11 cellular contexts compared by ENCODE assay signal in genomic region chr1:155009221-155009711, GRCh38. TPM values are rescaled to one million over a fixed set of nuclear protein-coding genes. Genes with fewer than 3 reads are reported as not detected.
DNase-seq lines count a peak whose midpoint lies in the region; ATAC-seq and TF ChIP-seq lines count a peak whose summit lies in the region.
"Had no signal": no experiment of that assay in that cellular context is flagged by ENCODE, and none has a peak within 500 bp of the region (broad histone marks: within the 10 kb centered on the region; RNA-seq: fewer than 3 reads in every experiment).

No MANE protein-coding gene starts in this region.

- no peak for TF ChIP-seq CTCF in gastrocnemius medialis (IDR thresholded peaks at IDR 0.05 in 4 of 5, conservative IDR thresholded peaks at IDR 0.05 in 1 of 5)

- H3K9me3 ChIP-seq in gastrocnemius medialis: no peaks in the 10 kb centered on the region
- H3K9me3 ChIP-seq: MG63 had no signal

- ATAC-seq in left ventricle myocardium superior (no peak), gastrocnemius medialis (no peak), HG03097 (IDR thresholded peaks at IDR 0.05; ENCODE audit: low FRiP score, unreplicated experiment) (no peak), GM18520 (IDR thresholded peaks at IDR 0.05; ENCODE audit: unreplicated experiment) (no peak), esophagus mucosa (no peak), HG03432 (IDR thresholded peaks at IDR 0.05; ENCODE audit: unreplicated experiment) (no peak)

- H3K27me3 ChIP-seq in H7 (ENCODE audit: control insufficient read depth, insufficient read depth, low read length): no peaks in the 10 kb centered on the region
- H3K27me3 ChIP-seq in gastrocnemius medialis: no peaks in the 10 kb centered on the region
- H3K27me3 ChIP-seq: MG63 had no signal

- no peak for TF ChIP-seq POLR2A in gastrocnemius medialis (IDR thresholded peaks at IDR 0.05)

- peak; percentile 51 for DNase-seq in H7
- peak; percentile 43 to 51 for DNase-seq in activated T-cell treated with anti-CD3 and anti-CD28 coated beads, Interleukin-2, amount 50 U/mL, for 48 hours
- peak; percentile 22 for DNase-seq in left ventricle myocardium superior
- DNase-seq in gastrocnemius medialis: peak in 1 of 2 donors; percentile 71
- DNase-seq: MG63 had no signal

- peaks cover 66 to 83% of the 10 kb centered on the region in 2 donors for H3K4me1 ChIP-seq in gastrocnemius medialis

- in situ Hi-C loops in gastrocnemius medialis (cut with MboI; ENCODE audit: low sequenced_read_pairs in 4 of 4): no loop called here

- H3K27ac ChIP-seq in gastrocnemius medialis: peak overlapping the region; percentile 95 to 99 (median 98)

- H3K4me3 ChIP-seq in H7 (ENCODE audit: insufficient read depth, low read depth, low read length) (no peak overlapping the region), gastrocnemius medialis (peak overlapping the region; percentile 47 to 63 (median 52))
- H3K4me3 ChIP-seq: MG63 had no signal

- intact Hi-C loops in left ventricle myocardium superior (cut with micrococcal nuclease): no loop called here
- intact Hi-C loops in gastrocnemius medialis (cut with DNase I; ENCODE audit: low total_unique reads): loop anchor here (5.0 to 10.0 kb wide), 3 partner anchors 1116 to 1486 kb away; no protein-coding TSS in a partner anchor

- peaks cover under 1% of the 10 kb centered on the region; the same call in 1 of the 2 replicates for H3K36me3 ChIP-seq in H7 (replicated peaks; ENCODE audit: control insufficient read depth, insufficient read depth, low read length)
- H3K36me3 ChIP-seq in gastrocnemius medialis: no peaks in the 10 kb centered on the region

RNA-seq across cellular contexts. Expression of gene ZBTB7B, which starts 6.7 kb away (rescaled TPM):
- total RNA-seq in H7 (2014; rRNA removed; shearing (Covaris generic)): 39.2 and 40.6 TPM in 2 replicates
- 58.9 TPM for total RNA-seq in left ventricle myocardium superior
- 100 to 1,000 TPM in 1 of 4 donors, 10 to 100 TPM in 3; 61.3 to 100 (median 73.1) TPM for total RNA-seq in gastrocnemius medialis
- total RNA-seq in esophagus mucosa: 132 TPM

RNA-seq across cellular contexts. Expression of gene LENEP, which starts 15.9 kb away (rescaled TPM):
- 0.21 and 1.00 TPM in 2 replicates for total RNA-seq in H7 (2014; rRNA removed; shearing (Covaris generic))
- not detected for total RNA-seq in left ventricle myocardium superior
- not detected for total RNA-seq in gastrocnemius medialis
- total RNA-seq in esophagus mucosa: not detected

RNA-seq across cellular contexts. Expression of gene DCST2, which starts 24.3 kb away (rescaled TPM):
- total RNA-seq in H7 (2014; rRNA removed; shearing (Covaris generic)): 0.31 and 1.5 TPM in 2 replicates
- total RNA-seq in left ventricle myocardium superior (0.37 TPM), gastrocnemius medialis (not detected), esophagus mucosa (1.3 TPM)

RNA-seq across cellular contexts. Expression of gene DCST1, which starts 24.4 kb away (rescaled TPM):
- not detected in 2 replicates for total RNA-seq in H7 (2014; rRNA removed; shearing (Covaris generic))
- total RNA-seq in left ventricle myocardium superior: not detected
- total RNA-seq in gastrocnemius medialis: under 1 TPM in 2 of 4 donors, not detected in 2; 0.13 to 0.35 TPM
- 0.32 TPM for total RNA-seq in esophagus mucosa
- total RNA-seq: endothelial cell of umbilical vein, OCI-LY7 had no signal

RNA-seq across cellular contexts. Expression of gene FLAD1, which starts 26.1 kb away (rescaled TPM):
- total RNA-seq in H7 (2014; rRNA removed; shearing (Covaris generic)): 152 and 177 TPM in 2 replicates
- total RNA-seq in left ventricle myocardium superior (31.4 TPM), gastrocnemius medialis (10 to 100 TPM; 26.6 to 36.8 (median 31.7) TPM), esophagus mucosa (29.6 TPM)
